Comparison of ENCODE assay signal across 7 cellular contexts in the genomic region with DNA sequence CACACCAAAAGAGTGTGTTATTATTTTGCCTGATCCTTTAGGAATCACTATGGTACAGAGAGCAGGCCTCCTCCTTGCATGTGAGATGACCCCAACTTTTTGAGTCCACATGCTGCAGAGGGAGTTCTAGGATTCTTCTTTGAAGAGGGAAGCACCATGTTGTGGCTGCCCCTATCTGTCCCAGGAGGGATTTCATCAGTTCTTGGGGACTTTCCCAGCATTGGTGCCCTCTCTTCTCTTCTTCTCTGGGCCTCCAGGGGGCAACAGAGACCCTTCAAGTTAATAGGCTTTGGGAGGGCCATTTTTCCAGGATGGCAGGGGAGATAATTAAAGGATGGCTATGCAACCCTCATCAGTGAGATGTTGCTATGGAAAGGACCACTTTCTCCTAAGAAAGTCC. TPM values are rescaled to one million over a fixed set of nuclear protein-coding genes. Genes with fewer than 3 reads are reported as not detected.
DNase-seq lines count a peak whose midpoint lies in the region; ATAC-seq lines count a peak whose summit lies in the region.

No MANE protein-coding gene starts in this region.

- no peak overlapping the region for H3K27ac ChIP-seq in SJCRH30

- H3K4me1 ChIP-seq in SJCRH30 = no peaks in the 10 kb centered on the region

- H3K36me3 ChIP-seq in SJCRH30 = no peaks in the 10 kb centered on the region

- ATAC-seq in GM19025 (IDR thresholded peaks at IDR 0.05; ENCODE audit: low read depth, unreplicated experiment) = peak; percentile 94
- ATAC-seq in HG03066 (IDR thresholded peaks at IDR 0.05; ENCODE audit: low read depth, unreplicated experiment) = peak; percentile 87

- no peaks in the 10 kb centered on the region for H3K9me3 ChIP-seq in SJCRH30 (replicated peaks)

- DNase-seq in EH (ENCODE audit: low read depth) (peak; percentile 66), SJCRH30 (peak; percentile 32 to 72), iris pigment epithelial cell (ENCODE audit: low read depth) (peak; percentile 47), NCI-H187 (lab: John Stamatoyannopoulos, UW) (no peak), NCI-H510A treated with DMSO at 0.1 percent for 48 hours (lab: John Stamatoyannopoulos, UW) (no peak)

- no peaks in the 10 kb centered on the region for H3K27me3 ChIP-seq in SJCRH30

- H3K4me3 ChIP-seq in SJCRH30 = no peak overlapping the region

RNA-seq across cellular contexts. Expression of gene MMP1, which starts 3.6 kb away (rescaled TPM):
- not detected in 2 replicates for total RNA-seq in SJCRH30 (2014; rRNA removed; shearing (Covaris generic))

RNA-seq across cellular contexts. Expression of gene MMP10, which starts 14.0 kb away (rescaled TPM):
- total RNA-seq in SJCRH30 (2014; rRNA removed; shearing (Covaris generic)) = not detected in 2 replicates

RNA-seq across cellular contexts. Expression of gene MMP3, which starts 49.0 kb away (rescaled TPM):
- total RNA-seq in SJCRH30 (2014; rRNA removed; shearing (Covaris generic)) = 0.43 and 0.71 TPM in 2 replicates

Comparison
In these comparisons a context has a peak if more than half of its experiments do, and no peak if none do; other contexts are left out.
1. DNase-seq: peak in EH (single experiment), SJCRH30 (2 of 2) and iris pigment epithelial cell (single experiment); none in NCI-H187 (0 of 2) and NCI-H510A treated with DMSO at 0.1 percent for 48 hours (single experiment).